1 cellular context compared by ENCODE assay signal in genomic region chr13:75079226-75079625, GRCh38.
TF ChIP-seq lines count a peak whose summit lies in the region.

No MANE protein-coding gene starts in this region.

TF ChIP-seq in HepG2, 621 proteins besides CTCF, POLR2A, EP300 and RAD21 (continued from another document):
- no peak for TF ChIP-seq TFAP4 (IDR thresholded peaks at IDR 0.05; ENCODE audit: borderline replicate concordance, low read depth)
- no peak for TF ChIP-seq U2AF2 (IDR thresholded peaks at IDR 0.05; ENCODE audit: low read depth, low read length)
- no peak for TF ChIP-seq ZBTB46 (CRISPR knock-in tag; IDR thresholded peaks at IDR 0.05; ENCODE audit: borderline replicate concordance)
- TF ChIP-seq CC2D1A (CRISPR knock-in tag; IDR thresholded peaks at IDR 0.05): no peak
- TF ChIP-seq MATR3 (CRISPR knock-in tag; IDR thresholded peaks at IDR 0.05): no peak
- no peak for TF ChIP-seq SALL1 (CRISPR knock-in tag; IDR thresholded peaks at IDR 0.05)
